In genomic region chr15:27459836-27460235, GRCh38 we compare ENCODE assay signal across 24 cellular contexts.
"Had no signal": no experiment of that assay in that cellular context is flagged by ENCODE, and none has a peak within 500 bp of the region (broad histone marks: within the 10 kb centered on the region; RNA-seq: fewer than 3 reads in every experiment).

No MANE protein-coding gene starts in this region.

- H3K27me3 ChIP-seq: neutrophil, pancreas, right lobe of liver, sigmoid colon, stomach, thyroid gland, tibial nerve, upper lobe of left lung, vagina had no signal

- H3K4me1 ChIP-seq: pancreas, prostate gland, right lobe of liver, sigmoid colon, stomach, thyroid gland, tibial nerve, upper lobe of left lung, vagina had no signal

- H3K4me3 ChIP-seq: pancreas, prostate gland, right lobe of liver, sigmoid colon, stomach, thoracic aorta, thyroid gland, tibial nerve, upper lobe of left lung, vagina had no signal

- H3K27ac ChIP-seq: neutrophil, pancreas, prostate gland, right lobe of liver, sigmoid colon, stomach, thoracic aorta, thyroid gland, tibial nerve, upper lobe of left lung, vagina had no signal

- H3K36me3 ChIP-seq: neutrophil, pancreas, prostate gland, right lobe of liver, sigmoid colon, stomach, thoracic aorta, thyroid gland, tibial nerve, upper lobe of left lung, vagina had no signal

- DNase-seq: nephron progenitor cell; nucleus accumbens; pancreas; right cardiac atrium; right lobe of liver; sigmoid colon; small intestine; stimulated activated CD4-positive, alpha-beta T cell treated with anti-CD3 and anti-CD28 coated beads, Interleukin-15, amount 100 ng/mL, for 24 hours; stimulated activated CD4-positive, alpha-beta T cell treated with anti-CD3 and anti-CD28 coated beads, Interleukin-2, amount 100 ng/mL, for 24 hours; stimulated activated CD4-positive, alpha-beta T cell treated with anti-CD3 and anti-CD28 coated beads, Interleukin-2, amount 100 ng/mL, for 48 hours; stimulated activated CD4-positive, alpha-beta T cell treated with anti-CD3 and anti-CD28 coated beads, Interleukin-4, amount 100 ng/mL, for 24 hours; stimulated activated naive B cell treated with anti-CD40 and anti-IgM and Interleukin-4, amounts not matched to agents 10 μg/mL and 1 μg/mL and 100 μg/mL, for 72 hours; stimulated activated naive CD4-positive, alpha-beta T cell treated with Interleukin-2 at 50 U/mL for 16 hours; stomach; thyroid gland; trophoblast cell; upper lobe of left lung had no signal

- ATAC-seq: natural killer cell treated with Interleukin-12 subunit alpha and Interleukin-12 subunit beta and Interleukin-15 and Interleukin-18, amount 100 ng/mL, for 72 hours; pancreas; right cardiac atrium; right lobe of liver; stimulated activated effector memory CD8-positive, alpha-beta T cell treated with anti-CD3 and anti-CD28 coated beads, Interleukin-12 subunit alpha, Interleukin-12 subunit beta, amount 100 ng/mL, for 72 hours; stimulated activated naive B cell treated with anti-CD40 and anti-IgM and Interleukin-4, amounts not matched to agents 10 μg/mL and 1 μg/mL and 100 μg/mL, for 72 hours had no signal

- H3K9me3 ChIP-seq: neutrophil, pancreas, prostate gland, right lobe of liver, thoracic aorta, thyroid gland, tibial nerve, upper lobe of left lung, vagina had no signal
